8 cellular contexts compared by ENCODE assay signal in the genomic region with DNA sequence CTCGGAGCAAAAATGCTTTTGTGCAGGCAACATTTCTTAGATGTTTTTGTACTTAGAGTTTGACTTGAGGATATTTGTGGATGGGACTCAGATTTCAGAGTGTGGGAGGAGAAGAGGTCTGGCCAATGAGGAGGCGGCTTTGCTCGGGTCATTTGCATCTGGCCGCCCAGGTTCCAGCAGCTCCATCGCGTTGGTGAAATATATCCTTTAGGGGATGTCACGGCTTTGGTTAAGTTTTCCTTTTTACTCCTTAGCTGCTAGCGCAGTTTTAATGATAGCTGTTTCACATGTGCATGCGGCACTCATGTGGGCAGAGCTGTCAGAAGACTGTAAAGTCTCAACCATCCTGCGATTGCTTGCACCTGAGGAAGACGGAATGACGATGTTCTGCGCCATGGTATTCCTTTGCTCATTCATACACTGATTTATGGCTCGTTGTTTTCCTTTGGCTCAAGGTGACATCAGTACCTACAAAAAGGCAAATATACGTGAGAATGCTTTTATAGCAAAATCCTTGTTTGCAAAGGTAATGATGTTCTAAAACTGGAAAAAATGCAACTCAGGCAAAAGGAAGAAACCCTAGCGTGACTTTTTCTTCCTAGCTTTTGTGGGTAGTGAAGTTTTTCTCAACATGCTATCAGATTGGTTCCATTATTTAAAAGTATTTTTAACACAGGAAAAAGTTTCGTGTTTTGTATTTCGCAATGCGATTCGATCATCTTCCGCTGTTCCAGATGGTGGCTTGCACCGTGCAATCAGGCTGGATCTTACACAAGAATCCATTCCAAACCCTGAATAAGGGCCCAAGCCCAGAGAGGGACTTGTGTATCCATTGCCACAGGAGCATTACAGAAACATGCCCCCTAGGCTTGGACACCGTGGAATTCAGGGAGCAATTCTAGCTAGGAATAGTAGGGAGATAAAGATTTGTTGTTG.
A peak's percentile ranks its signal among the peaks of the same experiment; 100 is the strongest.
DNase-seq lines count a peak whose midpoint lies in the region; ATAC-seq lines count a peak whose summit lies in the region.

No MANE protein-coding gene starts in this region.

- H3K4me1 ChIP-seq in stomach smooth muscle (ENCODE audit: control insufficient read depth, insufficient read depth, low read length), result peaks cover 15% of the 10 kb centered on the region

- peak overlapping the region; percentile 51 for H3K4me3 Mint-ChIP-seq in dendritic cell treated with granulocyte-macrophage colony-stimulating factor and Interleukin-4, amounts not matched to agents 40 ng/mL and 50 ng/mL, for 4 days
- H3K4me3 Mint-ChIP-seq in T-helper 17 cell, result no peak overlapping the region

- H3K9me3 ChIP-seq in stomach smooth muscle (ENCODE audit: control insufficient read depth in 2 of 2, low read length in 2 of 2) (no peaks in the 10 kb centered on the region), T-helper 17 cell (ENCODE audit: control insufficient read depth, low read length, poor library complexity, severe bottlenecking) (no peaks in the 10 kb centered on the region)

- H3K27ac Mint-ChIP-seq in dendritic cell treated with granulocyte-macrophage colony-stimulating factor and Interleukin-4, amounts not matched to agents 40 ng/mL and 50 ng/mL, for 4 days, result peak overlapping the region; percentile 62
- no peak overlapping the region for H3K27ac Mint-ChIP-seq in T-helper 17 cell

- H3K9ac ChIP-seq in stomach smooth muscle (ENCODE audit: low read length in 2 of 2), result peak overlapping the region in 1 of 2 donors; percentile 55

- H3K27ac ChIP-seq in stomach smooth muscle (ENCODE audit: low read length), result peak overlapping the region; percentile 62

- peaks cover 71% of the 10 kb centered on the region for H3K4me1 Mint-ChIP-seq in dendritic cell treated with granulocyte-macrophage colony-stimulating factor and Interleukin-4, amounts not matched to agents 40 ng/mL and 50 ng/mL, for 4 days (ENCODE audit: low read depth)
- H3K4me1 Mint-ChIP-seq in T-helper 17 cell, result peaks cover 4% of the 10 kb centered on the region

- H3K36me3 ChIP-seq in H7 (replicated peaks; ENCODE audit: control insufficient read depth, insufficient read depth, low read length) (no peaks in the 10 kb centered on the region), stomach smooth muscle (ENCODE audit: control insufficient read depth in 2 of 2, insufficient read depth in 2 of 2, low read length in 2 of 2) (no peaks in the 10 kb centered on the region)

- intact Hi-C loops in dendritic cell treated with granulocyte-macrophage colony-stimulating factor and Interleukin-4, amounts not matched to agents 40 ng/mL and 50 ng/mL, for 4 days (cut with micrococcal nuclease), result loop anchor here (5.0 kb wide), 1 partner anchor 78 kb away; no protein-coding TSS in a partner anchor

- H3K4me3 ChIP-seq in H7 (ENCODE audit: insufficient read depth, low read depth, low read length) (no peak overlapping the region), stomach smooth muscle (ENCODE audit: low read length in 2 of 2) (peak overlapping the region; percentile 74 to 78)

- ATAC-seq in GM19455 (IDR thresholded peaks at IDR 0.05; ENCODE audit: unreplicated experiment) (no peak), T-helper 17 cell (no peak)

- no peaks in the 10 kb centered on the region for H3K27me3 Mint-ChIP-seq in dendritic cell treated with granulocyte-macrophage colony-stimulating factor and Interleukin-4, amounts not matched to agents 40 ng/mL and 50 ng/mL, for 4 days
- H3K27me3 Mint-ChIP-seq in T-helper 17 cell, result peaks cover 47% of the 10 kb centered on the region

- no peaks in the 10 kb centered on the region for H3K36me3 Mint-ChIP-seq in dendritic cell treated with granulocyte-macrophage colony-stimulating factor and Interleukin-4, amounts not matched to agents 40 ng/mL and 50 ng/mL, for 4 days (ENCODE audit: low read depth)
- peaks cover 2% of the 10 kb centered on the region for H3K36me3 Mint-ChIP-seq in T-helper 17 cell (ENCODE audit: low read depth)

- DNase-seq in H7 (peak; percentile 92), NCI-H748 (lab: John Stamatoyannopoulos, UW; ENCODE audit: unreplicated experiment) (peak; percentile 87), left kidney (ENCODE audit: low read depth, low spot score) (peak; percentile 97), T-helper 17 cell (no peak)
- no peak for DNase-seq in stimulated activated CD4-positive, alpha-beta T cell treated with anti-CD3 and anti-CD28 coated beads, Interleukin-2, amount 100 ng/mL, for 24 hours

- H3K27me3 ChIP-seq in H7 (ENCODE audit: control insufficient read depth, insufficient read depth, low read length) (no peaks in the 10 kb centered on the region), stomach smooth muscle (ENCODE audit: control insufficient read depth in 1 of 2, insufficient read depth in 2 of 2, low read length in 2 of 2) (peaks cover 0 to 2% of the 10 kb centered on the region in 2 donors)

- no peaks in the 10 kb centered on the region for H3K9me3 Mint-ChIP-seq in dendritic cell treated with granulocyte-macrophage colony-stimulating factor and Interleukin-4, amounts not matched to agents 40 ng/mL and 50 ng/mL, for 4 days

Comparison
In these comparisons a context has a peak if more than half of its experiments do, and no peak if none do; other contexts are left out.
1. DNase-seq: peak in H7 (single experiment), NCI-H748 (single experiment) and left kidney (single experiment); none in stimulated activated CD4-positive, alpha-beta T cell treated with anti-CD3 and anti-CD28 coated beads, Interleukin-2, amount 100 ng/mL, for 24 hours (0 of 2) and T-helper 17 cell (0 of 3).